Comparison of ENCODE assay signal across 1 cellular context in genomic region chr5:87136733-87137132, GRCh38.
TF ChIP-seq lines count a peak whose summit lies in the region.

No MANE protein-coding gene starts in this region.

TF ChIP-seq in IMR-90, 13 proteins besides CTCF, POLR2A, EP300 and RAD21:
- TF ChIP-seq SMC3 (IDR thresholded peaks at IDR 0.05; ENCODE audit: low read depth, low read length): no peak
- TF ChIP-seq CEBPB (IDR thresholded peaks at IDR 0.05; ENCODE audit: low read depth, low read length): no peak
- no peak for TF ChIP-seq CHD1 (IDR thresholded peaks at IDR 0.05; ENCODE audit: low read depth, low read length)
- TF ChIP-seq BHLHE40 (IDR thresholded peaks at IDR 0.05; ENCODE audit: low read depth, low read length): no peak
- TF ChIP-seq MAFK (IDR thresholded peaks at IDR 0.05; ENCODE audit: low read depth, low read length): no peak
- no peak for TF ChIP-seq FOS (IDR thresholded peaks at IDR 0.05; ENCODE audit: low read depth, low read length)
- no peak for TF ChIP-seq USF2 (IDR thresholded peaks at IDR 0.05; ENCODE audit: low read depth, low read length)
